In genomic region chr2:207770602-207771404, GRCh38 we compare ENCODE assay signal across 8 cellular contexts. TPM values are rescaled to one million over a fixed set of nuclear protein-coding genes. Genes with fewer than 3 reads are reported as not detected.
DNase-seq lines count a peak whose midpoint lies in the region; ATAC-seq and TF ChIP-seq lines count a peak whose summit lies in the region.

No MANE protein-coding gene starts in this region.

- H3K36me3 ChIP-seq in iPS-20b (ENCODE audit: insufficient read depth, low read depth, low read length) (peaks cover 18% of the 10 kb centered on the region), stomach (peaks cover 8 to 20% (median 11%) of the 10 kb centered on the region in 4 donors)

- H3K4me3 Mint-ChIP-seq in activated T-helper 1 cell treated with anti-CD3 and anti-CD28 coated beads, Interleukin-12 subunit alpha, Interleukin-12 subunit beta, Interleukin-2, Interleukin-4 antibody, amounts not matched to agents 30 ng/mL and 10 ng/mL and 1 ng/mL, durations not matched to agents 14 hours and 24 hours and 36 hours: peak overlapping the region; percentile 85

- H3K27me3 ChIP-seq in iPS-20b (ENCODE audit: insufficient read depth, low read length) (peaks cover 47% of the 10 kb centered on the region), stomach (no peaks in the 10 kb centered on the region)

- no peak overlapping the region for H3K27ac ChIP-seq in iPS-20b (ENCODE audit: low read length)
- peak overlapping the region; percentile 92 to 98 (median 94) for H3K27ac ChIP-seq in stomach

- peaks cover 20% of the 10 kb centered on the region; the same call in 1 of the 2 replicates for H3K4me1 ChIP-seq in iPS-20b (ENCODE audit: insufficient read depth, low read length)
- H3K4me1 ChIP-seq in stomach: peaks cover 18 to 52% (median 44%) of the 10 kb centered on the region in 4 donors

- peak overlapping the region; percentile 66; the same call in 1 of the 2 replicates for H3K9ac ChIP-seq in iPS-20b (ENCODE audit: low read depth, low read length)

- intact Hi-C loops in activated T-helper 1 cell treated with anti-CD3 and anti-CD28 coated beads, Interleukin-12 subunit alpha, Interleukin-12 subunit beta, Interleukin-2, Interleukin-4 antibody, amounts not matched to agents 30 ng/mL and 10 ng/mL and 1 ng/mL, durations not matched to agents 14 hours and 24 hours and 36 hours (cut with micrococcal nuclease): loop anchor here (1.0 to 2.0 kb wide), 2 partner anchors 60 to 270 kb away; partner anchors contain the start of gene CCNYL1
- intact Hi-C loops in stomach (cut with DNase I; ENCODE audit: low total_unique reads): no loop called here

- H3K9me3 Mint-ChIP-seq in activated T-helper 1 cell treated with anti-CD3 and anti-CD28 coated beads, Interleukin-12 subunit alpha, Interleukin-12 subunit beta, Interleukin-2, Interleukin-4 antibody, amounts not matched to agents 30 ng/mL and 10 ng/mL and 1 ng/mL, durations not matched to agents 14 hours and 24 hours and 36 hours: no peaks in the 10 kb centered on the region

- TF ChIP-seq POLR2A in stomach (IDR thresholded peaks at IDR 0.05): no peak

- H3K9me3 ChIP-seq in iPS-20b (ENCODE audit: insufficient read depth, low read depth, low read length) (no peaks in the 10 kb centered on the region), stomach (no peaks in the 10 kb centered on the region)

- ATAC-seq in HG03469 (IDR thresholded peaks at IDR 0.05; ENCODE audit: unreplicated experiment): no peak

- WGBS in stomach, 5 donors: 36 to 60% (median 51%) methylated on average over 43 to 50 of the region's 50 CpGs

- peak overlapping the region; percentile 31 for H3K27ac Mint-ChIP-seq in activated T-helper 1 cell treated with anti-CD3 and anti-CD28 coated beads, Interleukin-12 subunit alpha, Interleukin-12 subunit beta, Interleukin-2, Interleukin-4 antibody, amounts not matched to agents 30 ng/mL and 10 ng/mL and 1 ng/mL, durations not matched to agents 14 hours and 24 hours and 36 hours

- peaks cover 4% of the 10 kb centered on the region for H3K36me3 Mint-ChIP-seq in activated T-helper 1 cell treated with anti-CD3 and anti-CD28 coated beads, Interleukin-12 subunit alpha, Interleukin-12 subunit beta, Interleukin-2, Interleukin-4 antibody, amounts not matched to agents 30 ng/mL and 10 ng/mL and 1 ng/mL, durations not matched to agents 14 hours and 24 hours and 36 hours (ENCODE audit: low read depth)

- H3K4me3 ChIP-seq in iPS-20b (ENCODE audit: low read length) (peak overlapping the region; percentile 85; the same call in 1 of the 2 replicates), stomach (peak overlapping the region; percentile 72 to 91 (median 84))

- peaks cover 25% of the 10 kb centered on the region for H3K4me1 Mint-ChIP-seq in activated T-helper 1 cell treated with anti-CD3 and anti-CD28 coated beads, Interleukin-12 subunit alpha, Interleukin-12 subunit beta, Interleukin-2, Interleukin-4 antibody, amounts not matched to agents 30 ng/mL and 10 ng/mL and 1 ng/mL, durations not matched to agents 14 hours and 24 hours and 36 hours (ENCODE audit: low read depth)

- no peak for TF ChIP-seq CTCF in stomach (IDR thresholded peaks at IDR 0.05)

- no peak for TF ChIP-seq EP300 in stomach (IDR thresholded peaks at IDR 0.05)

- peaks cover 41% of the 10 kb centered on the region for H3K27me3 Mint-ChIP-seq in activated T-helper 1 cell treated with anti-CD3 and anti-CD28 coated beads, Interleukin-12 subunit alpha, Interleukin-12 subunit beta, Interleukin-2, Interleukin-4 antibody, amounts not matched to agents 30 ng/mL and 10 ng/mL and 1 ng/mL, durations not matched to agents 14 hours and 24 hours and 36 hours (ENCODE audit: insufficient read depth)

- DNase-seq in NOMO-1 (lab: John Stamatoyannopoulos, UW; ENCODE audit: unreplicated experiment in 2 of 2) (peak; percentile 49 to 57), NOMO-1 treated with dmso at 0.1 percent for 144 hours (lab: John Stamatoyannopoulos, UW; ENCODE audit: unreplicated experiment) (no peak), stomach (no peak), NCI-H2029 (lab: John Stamatoyannopoulos, UW) (no peak), pons (ENCODE audit: low spot score) (no peak)
- DNase-seq in activated T-helper 1 cell treated with anti-CD3 and anti-CD28 coated beads, Interleukin-12 subunit alpha, Interleukin-12 subunit beta, Interleukin-2, Interleukin-4 antibody, amounts not matched to agents 30 ng/mL and 10 ng/mL and 1 ng/mL, durations not matched to agents 14 hours and 24 hours and 36 hours (ENCODE audit: low spot score): no peak

RNA-seq across cellular contexts. Expression of gene FZD5, which starts 1.1 kb away (rescaled TPM):
- total RNA-seq in activated T-helper 1 cell treated with anti-CD3 and anti-CD28 coated beads, Interleukin-12 subunit alpha, Interleukin-12 subunit beta, Interleukin-2, Interleukin-4 antibody, amounts not matched to agents 30 ng/mL and 10 ng/mL and 1 ng/mL, durations not matched to agents 14 hours and 24 hours and 36 hours: 0.86 and 1.0 TPM in 2 replicates
- 10 to 100 TPM; 13.4 to 62.0 (median 30.7) TPM for total RNA-seq in stomach
- polyA plus RNA-seq in stomach: 1 to 10 TPM; 2.3 to 4.8 (median 2.7) TPM

RNA-seq across cellular contexts. Expression of gene CCNYL1, which starts 59.4 kb away (rescaled TPM):
- 6.8 and 8.7 TPM in 2 replicates for total RNA-seq in activated T-helper 1 cell treated with anti-CD3 and anti-CD28 coated beads, Interleukin-12 subunit alpha, Interleukin-12 subunit beta, Interleukin-2, Interleukin-4 antibody, amounts not matched to agents 30 ng/mL and 10 ng/mL and 1 ng/mL, durations not matched to agents 14 hours and 24 hours and 36 hours
- total RNA-seq in stomach: 10 to 100 TPM; 11.1 to 29.8 (median 16.1) TPM
- 10 to 100 TPM in 2 of 3 donors, 1 to 10 TPM in 1; 4.2 to 11.3 (median 10.2) TPM for polyA plus RNA-seq in stomach

Comparison
In these comparisons a context has a peak if more than half of its experiments do, and no peak if none do; other contexts are left out.
1. DNase-seq: peak in NOMO-1 (2 of 2); none in NOMO-1 treated with dmso at 0.1 percent for 144 hours (single experiment), activated T-helper 1 cell treated with anti-CD3 and anti-CD28 coated beads, Interleukin-12 subunit alpha, Interleukin-12 subunit beta, Interleukin-2, Interleukin-4 antibody, amounts not matched to agents 30 ng/mL and 10 ng/mL and 1 ng/mL, durations not matched to agents 14 hours and 24 hours and 36 hours (single experiment), stomach (single experiment), NCI-H2029 (single experiment) and pons (single experiment).